In the genomic region with DNA sequence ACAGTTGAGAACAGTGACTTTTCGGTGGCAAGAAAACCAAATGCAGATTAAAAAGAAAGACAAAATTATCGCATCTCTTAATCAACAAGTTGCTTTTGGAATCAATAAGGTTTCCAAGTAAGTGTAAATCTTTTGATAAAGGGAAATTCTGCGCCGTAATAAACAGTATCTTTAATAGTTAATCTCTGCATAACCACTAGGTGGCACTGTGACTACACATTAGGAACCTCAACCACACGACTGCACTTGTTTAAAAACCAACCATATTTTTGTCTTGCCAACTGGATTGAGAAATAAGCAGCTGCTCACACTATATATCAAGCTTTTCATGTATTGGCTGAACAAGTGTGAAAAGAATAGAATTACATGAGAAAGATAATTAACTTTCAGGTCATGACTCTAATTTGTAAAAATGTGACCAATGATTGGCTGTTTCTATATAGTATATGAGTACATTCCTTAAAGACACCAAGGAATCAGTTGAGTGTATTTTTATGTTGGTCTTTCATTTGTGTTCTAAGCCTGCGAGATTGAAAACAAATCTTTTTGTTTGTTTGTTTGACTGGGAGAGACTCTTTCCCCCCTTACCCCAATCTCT, we compare ENCODE assay signal across 8 cellular contexts.
A peak's percentile ranks its signal among the peaks of the same experiment; 100 is the strongest.
DNase-seq lines count a peak whose midpoint lies in the region; ATAC-seq, FAIRE-seq and TF ChIP-seq lines count a peak whose summit lies in the region.

No MANE protein-coding gene starts in this region.

- no peak overlapping the region for H3K4ac ChIP-seq in H1 (replicated peaks; ENCODE audit: insufficient read length, low read depth, low read length)

- DNase-seq in AG10803 (ENCODE audit: low read depth) (peak; percentile 87), NCI-H2227 treated with DMSO at 0.1 percent for 48 hours (lab: John Stamatoyannopoulos, UW) (peak; percentile 51), H1 (ENCODE audit: low read depth in 1 of 2, low spot score in 2 of 2) (no peak), middle frontal gyrus (ENCODE audit: extremely low spot score, low spot score) (peak; percentile 60), thyroid gland (peak in 1 of 2 donors; percentile 7)

- H2BK12ac ChIP-seq in H1 (ENCODE audit: low read depth, low read length), result no peak overlapping the region

- intact Hi-C loops in thyroid gland (cut with DNase I), result no loop called here

- CTCF ChIA-PET in H1 (lab: Charles Lee; ENCODE audit: partially characterized antibody), result interaction anchor here (0.6 to 2.7 kb wide), 14 partner anchors 11 to 418 kb away, joined by 3 to 14 read pairs (median 3); no protein-coding TSS in a partner anchor

- no peak overlapping the region for H3K23ac ChIP-seq in H1 (ENCODE audit: insufficient read length)

- no peak overlapping the region for H2BK5ac ChIP-seq in H1 (ENCODE audit: low read depth, low read length)

- no peak for FAIRE-seq in H1 (lab: Jason Lieb, UNC)

- no peak overlapping the region for H4K91ac ChIP-seq in H1 (replicated peaks; ENCODE audit: insufficient read length, low read length)

- H3K36me3 ChIP-seq in H1 (ENCODE audit: control insufficient read depth in 2 of 4, insufficient read depth in 4 of 4, low read length in 3 of 4) (peaks cover 0 to 7% (median 0%) of the 10 kb centered on the region in 4 experiments; a peak in 4 of 8 replicates), thyroid gland (peaks cover 0 to 4% of the 10 kb centered on the region in 2 donors)

- no peak overlapping the region for H3K4me3 ChIP-seq in AG10803 (ENCODE audit: low read length)
- no peak overlapping the region for H3K4me3 ChIP-seq in H1 (ENCODE audit: extremely low read depth in 1 of 4, insufficient read depth in 2 of 4, low read depth in 3 of 4, low read length in 4 of 4)
- H3K4me3 ChIP-seq in thyroid gland (replicated peaks in 1 of 3), result no peak overlapping the region

- H3K4me1 ChIP-seq in H1 (replicated peaks in 1 of 4; ENCODE audit: control insufficient read depth in 3 of 4, insufficient read depth in 4 of 4, low read length in 3 of 4), result peaks cover 0 to 2% (median 0%) of the 10 kb centered on the region in 4 experiments; a peak in 2 of 7 replicates
- no peaks in the 10 kb centered on the region for H3K4me1 ChIP-seq in thyroid gland

- H3K23me2 ChIP-seq in H1 (ENCODE audit: low read depth, low read length), result no peaks in the 10 kb centered on the region

- no peak overlapping the region for H3K4me2 ChIP-seq in H1 (ENCODE audit: insufficient read depth in 1 of 2, low read depth in 2 of 2, low read length in 2 of 2)

- no peaks in the 10 kb centered on the region for H4K20me1 ChIP-seq in H1 (replicated peaks in 1 of 2; ENCODE audit: control insufficient read depth in 1 of 2, insufficient read depth in 2 of 2, low read length in 2 of 2)

- peak; percentile 68 for ATAC-seq in GM18508 (IDR thresholded peaks at IDR 0.05; ENCODE audit: insufficient read depth, unreplicated experiment)
- ATAC-seq in HG03175 (IDR thresholded peaks at IDR 0.05; ENCODE audit: unreplicated experiment), result peak; percentile 88

- no peak overlapping the region for H2AFZ ChIP-seq in H1 (ENCODE audit: low read length)

- H3K27ac ChIP-seq in VCaP (no peak overlapping the region), H1 (ENCODE audit: low read depth, low read length) (no peak overlapping the region), thyroid gland (no peak overlapping the region)

- H3K56ac ChIP-seq in H1 (replicated peaks; ENCODE audit: insufficient read length, low read depth, low read length), result no peak overlapping the region

- 48% methylated on average over 6 of the region's 6 CpGs; no CpG with 5 or more reads in 1 of the 2 experiments for WGBS in H1 (ENCODE audit: extremely low coverage in 1 of 2, insufficient coverage in 1 of 2, insufficient read length in 1 of 2, insufficient replicate concordance in 2 of 2, low coverage in 1 of 2, low lambda C conversion rate in 2 of 2, missing lambda C conversion rate in 1 of 2), 2 experiments
- 20 to 21% methylated on average over 6 of the region's 6 CpGs for WGBS in thyroid gland, 2 donors

- no peak overlapping the region for H2AK5ac ChIP-seq in H1 (ENCODE audit: low read depth, low read length)

- TF ChIP-seq POLR2A in H1 (IDR thresholded peaks at IDR 0.05; ENCODE audit: control extremely low read depth in 1 of 2, low read depth in 2 of 2, low read length in 2 of 2), result no peak
- TF ChIP-seq POLR2A in thyroid gland (IDR thresholded peaks at IDR 0.05), result no peak

- H3K18ac ChIP-seq in H1 (ENCODE audit: extremely low read depth, low read length), result no peak overlapping the region

- no peak overlapping the region for H4K8ac ChIP-seq in H1 (ENCODE audit: extremely low read depth, insufficient read depth, low read length)

- peak; percentile 83 to 87 for TF ChIP-seq RAD21 in H1 (IDR thresholded peaks at IDR 0.05 in 1 of 2, conservative IDR thresholded peaks at IDR 0.05 in 1 of 2; ENCODE audit: low read depth in 2 of 2, low read length in 2 of 2)

- no peaks in the 10 kb centered on the region for H3K79me2 ChIP-seq in H1 (ENCODE audit: control insufficient read depth in 1 of 2, insufficient read depth in 2 of 2, low read length in 2 of 2)

- POLR2A ChIA-PET in H1 (lab: Charles Lee; ENCODE audit: partially characterized antibody), result no interaction called here

- H2BK15ac ChIP-seq in H1 (ENCODE audit: low read length), result no peak overlapping the region

- H2BK20ac ChIP-seq in H1 (ENCODE audit: low read length), result no peak overlapping the region

- H4K5ac ChIP-seq in H1 (ENCODE audit: insufficient read length, low read depth, low read length), result no peak overlapping the region

- H2BK120ac ChIP-seq in H1 (replicated peaks; ENCODE audit: low read depth, low read length), result no peak overlapping the region

- no peak overlapping the region for H3K9ac ChIP-seq in H1 (replicated peaks in 1 of 4; ENCODE audit: extremely low read depth in 1 of 4, low read depth in 3 of 4, low read length in 3 of 4)

- H3K27me3 ChIP-seq in H1 (replicated peaks in 1 of 4; ENCODE audit: control insufficient read depth in 3 of 4, extremely low read depth in 1 of 4, insufficient read depth in 3 of 4, low read length in 3 of 4) (no peaks in the 10 kb centered on the region), thyroid gland (no peaks in the 10 kb centered on the region)

- TF ChIP-seq CTCF in AG10803 (conservative IDR thresholded peaks at IDR 0.05; ENCODE audit: low read length) (peak; percentile 78), VCaP (conservative IDR thresholded peaks at IDR 0.05) (peak; percentile 80), H1 (IDR thresholded peaks at IDR 0.05; ENCODE audit: control extremely low read depth in 1 of 3, insufficient read depth in 1 of 3, low read depth in 1 of 3, low read length in 3 of 3) (peak in 2 of 3 experiments; percentile 61 to 65; a peak in 3 of 4 replicates), thyroid gland (IDR thresholded peaks at IDR 0.05) (peak; percentile 56 to 87 (median 81))

- H3K9me3 ChIP-seq in H1 (ENCODE audit: insufficient read depth in 2 of 2, low read depth in 1 of 2, low read length in 1 of 2), result no peaks in the 10 kb centered on the region
- H3K9me3 ChIP-seq in thyroid gland, result no peaks in the 10 kb centered on the region

- H3K14ac ChIP-seq in H1 (ENCODE audit: insufficient read length), result no peak overlapping the region

- no peak for TF ChIP-seq EP300 in H1 (IDR thresholded peaks at IDR 0.05; ENCODE audit: borderline replicate concordance in 1 of 2, low read depth in 2 of 2, low read length in 2 of 2)

- no peaks in the 10 kb centered on the region for H3K79me1 ChIP-seq in H1 (ENCODE audit: low read depth, low read length)

TF ChIP-seq in H1, 55 proteins besides CTCF, POLR2A, EP300 and RAD21:
- TF ChIP-seq KDM5A (IDR thresholded peaks at IDR 0.05; ENCODE audit: low read length), result no peak
- TF ChIP-seq CEBPB (IDR thresholded peaks at IDR 0.05; ENCODE audit: low read depth, low read length), result 0 out of 2 replicates have a peak, but pooled peaks have one; percentile 18

Comparison
In these comparisons a context has a peak if more than half of its experiments do, and no peak if none do; other contexts are left out.
1. DNase-seq: peak in AG10803 (single experiment), NCI-H2227 treated with DMSO at 0.1 percent for 48 hours (single experiment) and middle frontal gyrus (single experiment); none in H1 (0 of 2).
2. Peak in every context shown above with its lines, with median percentiles within 50 percentile points of each other: CTCF ChIP-seq.